11 cellular contexts compared by ENCODE assay signal in genomic region chr17:82914375-82914774, GRCh38.
DNase-seq lines count a peak whose midpoint lies in the region; ATAC-seq and TF ChIP-seq lines count a peak whose summit lies in the region.
"Had no signal": no experiment of that assay in that cellular context is flagged by ENCODE, and none has a peak within 500 bp of the region (broad histone marks: within the 10 kb centered on the region; RNA-seq: fewer than 3 reads in every experiment).

No MANE protein-coding gene starts in this region.

- H3K4me3 ChIP-seq in LNCaP clone FGC (ENCODE audit: low read depth, low read length) (no peak overlapping the region), fibroblast of villous mesenchyme (ENCODE audit: low read depth, low read length) (no peak overlapping the region)
- H3K4me3 ChIP-seq: K562 had no signal

- peak; percentile 58 for ATAC-seq in sciatic nerve
- no peak for ATAC-seq in HG02571 (IDR thresholded peaks at IDR 0.05; ENCODE audit: unreplicated experiment)
- ATAC-seq in GM21381 (IDR thresholded peaks at IDR 0.05; ENCODE audit: unreplicated experiment) = no peak

- intact Hi-C loops in sciatic nerve (cut with DNase I) = no loop called here

- DNase-seq in EH (ENCODE audit: low read depth) (peak; percentile 16), LNCaP clone FGC (ENCODE audit: low read depth) (no peak), fibroblast of villous mesenchyme (ENCODE audit: low read depth) (no peak), sciatic nerve (ENCODE audit: low spot score) (no peak), SKM-1 treated with dmso at 0.1 percent for 144 hours (lab: John Stamatoyannopoulos, UW; ENCODE audit: unreplicated experiment) (no peak), SHP77 treated with DMSO at 0.1 percent for 48 hours (lab: John Stamatoyannopoulos, UW) (no peak)
- DNase-seq: activated T-cell treated with anti-CD3 and anti-CD28 coated beads for 4 hours, NCI-H524 treated with DMSO at 0.1 percent for 48 hours had no signal

- TF ChIP-seq CTCF in LNCaP clone FGC (IDR thresholded peaks at IDR 0.05; ENCODE audit: control insufficient read depth, extremely low read depth, insufficient read depth) (peak; percentile 28), fibroblast of villous mesenchyme (IDR thresholded peaks at IDR 0.05; ENCODE audit: insufficient read depth, low read depth, low read length) (peak; percentile 70)
